ENCODE assay signal across 17 cellular contexts in the genomic region with DNA sequence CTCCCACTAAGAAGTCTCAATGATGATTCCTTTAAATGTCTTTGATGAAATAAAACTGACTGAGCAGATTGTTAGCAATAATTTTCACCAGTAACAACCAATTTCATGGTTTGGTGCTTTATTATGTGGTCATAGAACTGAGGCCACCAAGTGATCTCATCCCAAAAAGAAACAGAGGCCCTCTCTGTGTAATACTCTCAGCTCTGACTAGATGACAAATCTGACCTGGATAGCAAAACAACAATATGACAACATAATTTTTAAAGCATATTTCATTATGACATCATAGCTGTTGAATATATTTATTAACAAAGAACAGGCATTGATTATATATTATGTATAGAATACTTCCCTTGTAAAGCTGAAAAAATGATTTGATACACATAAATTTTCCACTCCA.
"Had no signal": no experiment of that assay in that cellular context is flagged by ENCODE, and none has a peak within 500 bp of the region (broad histone marks: within the 10 kb centered on the region; RNA-seq: fewer than 3 reads in every experiment).

No MANE protein-coding gene starts in this region.

- ATAC-seq: gastroesophageal sphincter; naive thymus-derived CD4-positive, alpha-beta T cell; stimulated activated naive B cell treated with anti-CD40 and anti-IgM and Interleukin-4, amounts not matched to agents 10 μg/mL and 1 μg/mL and 100 μg/mL, for 72 hours; stimulated activated naive CD8-positive, alpha-beta T cell treated with anti-CD3 and anti-CD28 coated beads, Interleukin-15, amount 100 ng/mL, for 72 hours; upper lobe of right lung had no signal

- H3K27ac ChIP-seq: coronary artery, gastroesophageal sphincter, neutrophil, sigmoid colon, skin epidermis, testis, tibial nerve, upper lobe of right lung, vagina had no signal

- H3K9me3 ChIP-seq: gastroesophageal sphincter, neutrophil, sigmoid colon, testis, tibial nerve, upper lobe of right lung, vagina had no signal

- H3K4me3 ChIP-seq: coronary artery, gastroesophageal sphincter, sigmoid colon, skin epidermis, testis, tibial nerve, upper lobe of right lung, vagina had no signal

- H3K36me3 ChIP-seq: gastroesophageal sphincter, neutrophil, sigmoid colon, tibial nerve, upper lobe of right lung, vagina had no signal

- H3K4me1 ChIP-seq: testis, upper lobe of right lung, vagina had no signal

- DNase-seq: effector CD4-positive, alpha-beta T cell; kidney; naive thymus-derived CD4-positive, alpha-beta T cell; posterior cingulate gyrus; sigmoid colon; stimulated activated CD4-positive, alpha-beta T cell treated with anti-CD3 and anti-CD28 coated beads, Interleukin-2, amount 100 ng/mL, for 24 hours; stimulated activated CD4-positive, alpha-beta T cell treated with anti-CD3 and anti-CD28 coated beads, Interleukin-4, amount 100 ng/mL, for 4 hours; stimulated activated naive B cell treated with anti-CD40 and anti-IgM and Interleukin-4, amounts not matched to agents 10 μg/mL and 1 μg/mL and 100 μg/mL, for 72 hours; stimulated activated naive CD8-positive, alpha-beta T cell treated with anti-CD3 and anti-CD28 coated beads, Interleukin-15, amount 100 ng/mL, for 72 hours; testis; upper lobe of right lung had no signal
